ENCODE assay signal across 19 cellular contexts in the genomic region with DNA sequence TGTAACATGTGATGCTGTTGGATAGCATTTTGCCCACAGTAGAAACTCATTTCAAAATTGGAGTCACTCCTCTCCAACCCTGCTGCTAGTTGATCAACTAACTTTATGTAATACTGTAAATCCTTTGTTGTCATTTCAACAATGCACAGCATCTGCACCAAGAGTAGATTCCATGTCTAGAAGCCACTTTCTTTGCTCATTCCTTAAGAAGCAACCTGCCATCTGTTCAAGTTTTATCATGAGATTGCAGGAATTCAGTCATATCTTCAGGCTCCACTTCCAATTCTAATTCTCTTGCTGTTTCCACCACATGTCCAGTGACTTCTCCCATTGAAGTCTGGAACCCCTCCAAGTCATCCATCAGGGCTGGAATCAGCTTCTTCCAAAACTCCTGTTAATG. TPM values are rescaled to one million over a fixed set of nuclear protein-coding genes. Genes with fewer than 3 reads are reported as not detected.
DNase-seq lines count a peak whose midpoint lies in the region; ATAC-seq and TF ChIP-seq lines count a peak whose summit lies in the region.
"Had no signal": no experiment of that assay in that cellular context is flagged by ENCODE, and none has a peak within 500 bp of the region (broad histone marks: within the 10 kb centered on the region; RNA-seq: fewer than 3 reads in every experiment).

No MANE protein-coding gene starts in this region.

- H3K4me1 ChIP-seq in Karpas-422 (ENCODE audit: low read length) (peaks cover 75% of the 10 kb centered on the region), A673 (ENCODE audit: insufficient read depth, low read length, poor library complexity, severe bottlenecking) (peaks cover 38% of the 10 kb centered on the region)

- POLR2A ChIA-PET in CD4-positive, alpha-beta T cell (lab: Charles Lee) = interaction anchor here (1.1 to 1.6 kb wide), 2 partner anchors 10 to 37 kb away, joined by 3 read pairs; no protein-coding TSS in a partner anchor
- POLR2A ChIA-PET in A673 (lab: Charles Lee; ENCODE audit: low non-redundant PET) = no interaction called here

- peak overlapping the region; percentile 5 for H3K4me3 Mint-ChIP-seq in CD4-positive, alpha-beta T cell

- no peaks in the 10 kb centered on the region for H3K36me3 Mint-ChIP-seq in CD4-positive, alpha-beta T cell (ENCODE audit: low read depth)

- H3K36me3 ChIP-seq in Karpas-422 (ENCODE audit: insufficient read depth, low read length) = no peaks in the 10 kb centered on the region
- no peaks in the 10 kb centered on the region for H3K36me3 ChIP-seq in A673 (ENCODE audit: insufficient read depth, low read length, poor library complexity, severe bottlenecking)
- H3K36me3 ChIP-seq: BLaER1 had no signal

- H4K20me1 ChIP-seq in Karpas-422 (ENCODE audit: insufficient read depth, low read depth, low read length) = no peaks in the 10 kb centered on the region; the same call in 1 of the 2 replicates

- intact Hi-C loops in CD4-positive, alpha-beta T cell (cut with DNase I, micrococcal nuclease) = loop anchor here in 1 of 2 experiments (10.0 kb wide), 1 partner anchor 52 kb away; no protein-coding TSS in a partner anchor
- intact Hi-C loops in A673 (cut with micrococcal nuclease; ENCODE audit: unreplicated experiment) = no loop called here

- H3K9me2 ChIP-seq in Karpas-422 (replicated peaks; ENCODE audit: insufficient read depth, low read length) = no peaks in the 10 kb centered on the region

- no peaks in the 10 kb centered on the region for H3K27me3 ChIP-seq in CD4-positive, alpha-beta T cell (ENCODE audit: control insufficient read depth, insufficient read depth, low read length)
- H3K27me3 ChIP-seq in Karpas-422 (ENCODE audit: low read length) = no peaks in the 10 kb centered on the region
- no peaks in the 10 kb centered on the region for H3K27me3 ChIP-seq in A673 (replicated peaks; ENCODE audit: insufficient read depth, low read depth, low read length, poor library complexity)
- H3K27me3 ChIP-seq: BLaER1 had no signal

- H3K9ac ChIP-seq in Karpas-422 (ENCODE audit: low read length) = no peak overlapping the region
- H3K9ac ChIP-seq: BLaER1, KMS-11 had no signal

- no peak overlapping the region for H3K27ac Mint-ChIP-seq in CD4-positive, alpha-beta T cell

- H3K79me2 ChIP-seq in Karpas-422 (ENCODE audit: low read length) = peaks cover 98% of the 10 kb centered on the region

- peak; percentile 35 for DNase-seq in AG10803 (ENCODE audit: low read depth)
- no peak for DNase-seq in CD4-positive, alpha-beta T cell
- DNase-seq in Karpas-422 = no peak
- DNase-seq in fibroblast of the aortic adventitia (ENCODE audit: low read depth) = peak; percentile 28
- no peak for DNase-seq in HPDE6-E6E7 (ENCODE audit: extremely low spot score)
- no peak for DNase-seq in NCI-H1436 treated with DMSO at 0.1 percent for 48 hours (lab: John Stamatoyannopoulos, UW)
- DNase-seq in A673 (ENCODE audit: low spot score) = no peak
- DNase-seq: Calu3; CD8-positive, alpha-beta memory T cell; DMS79; IMR-90; NCI-H1105; NCI-H2081; NCI-H526 treated with DMSO at 0.1 percent for 48 hours; Right ventricle myocardium superior had no signal

- TF ChIP-seq CTCF in AG10803 (conservative IDR thresholded peaks at IDR 0.05; ENCODE audit: low read length) (no peak), fibroblast of the aortic adventitia (IDR thresholded peaks at IDR 0.05; ENCODE audit: insufficient read depth, low read length) (no peak), A673 (conservative IDR thresholded peaks at IDR 0.05; ENCODE audit: low read depth, low read length) (no peak)
- TF ChIP-seq CTCF in CD4-positive, alpha-beta T cell (IDR thresholded peaks at IDR 0.05) = no peak

- H3K27ac ChIP-seq in CD4-positive, alpha-beta T cell (ENCODE audit: low read depth, low read length) = no peak overlapping the region
- H3K27ac ChIP-seq in Karpas-422 (ENCODE audit: low read length) = peak overlapping the region; percentile 17; the same call in 1 of the 2 replicates
- no peak overlapping the region for H3K27ac ChIP-seq in A673 (ENCODE audit: low read depth, low read length, poor library complexity, severe bottlenecking)
- H3K27ac ChIP-seq: BLaER1, KMS-11, SK-N-MC had no signal

- CTCF ChIA-PET in CD4-positive, alpha-beta T cell (lab: Charles Lee) = interaction anchor here (0.9 kb wide), 1 partner anchor 17 kb away, joined by 3 read pairs; no protein-coding TSS in a partner anchor
- CTCF ChIA-PET in A673 (lab: Charles Lee) = no interaction called here

- BruUV-seq in A673 (replicated peaks; lab: Mats Ljungman, UMichigan) = no TSS peak

- no peaks in the 10 kb centered on the region for H3K27me3 Mint-ChIP-seq in CD4-positive, alpha-beta T cell
- H3K27me3 Mint-ChIP-seq: CD8-positive, alpha-beta memory T cell had no signal

- H3K4me3 ChIP-seq in AG10803 (ENCODE audit: low read length) (no peak overlapping the region), Karpas-422 (ENCODE audit: low read length) (no peak overlapping the region), fibroblast of the aortic adventitia (ENCODE audit: low read depth, low read length) (no peak overlapping the region), A673 (ENCODE audit: low read depth, low read length, poor library complexity, severe bottlenecking) (no peak overlapping the region)
- H3K4me3 ChIP-seq: BLaER1, SK-N-MC had no signal

- ATAC-seq in CD4-positive, alpha-beta T cell (ENCODE audit: poor library complexity) = no peak
- ATAC-seq: HCT116 had no signal

- H3K4me1 Mint-ChIP-seq in CD4-positive, alpha-beta T cell (ENCODE audit: low read depth) = peaks cover 85% of the 10 kb centered on the region

- H3K9me3 ChIP-seq in CD4-positive, alpha-beta T cell (ENCODE audit: control insufficient read depth, low read length) = no peaks in the 10 kb centered on the region
- H3K9me3 ChIP-seq in Karpas-422 (ENCODE audit: low read length) (no peaks in the 10 kb centered on the region), A673 (ENCODE audit: low read depth, low read length, poor library complexity, severe bottlenecking) (no peaks in the 10 kb centered on the region)

- no peaks in the 10 kb centered on the region for H3K9me3 Mint-ChIP-seq in CD4-positive, alpha-beta T cell
- H3K9me3 Mint-ChIP-seq: CD8-positive, alpha-beta memory T cell had no signal

- H3K4me2 ChIP-seq in Karpas-422 (ENCODE audit: low read depth, low read length, poor library complexity, severe bottlenecking) = no peak overlapping the region
- H3K4me2 ChIP-seq: BLaER1, KMS-11 had no signal

- H2AFZ ChIP-seq in Karpas-422 (ENCODE audit: low read length) = no peak overlapping the region

RNA-seq across cellular contexts. Expression of a gene that starts 42.9 kb away (rescaled TPM):
- total RNA-seq in CD4-positive, alpha-beta T cell = 100 to 1,000 TPM; 282 to 304 TPM
- 156 and 166 TPM in 2 replicates for total RNA-seq in Karpas-422 (2014; rRNA removed; shearing (Covaris generic); ENCODE audit: low replicate concordance)
- total RNA-seq in fibroblast of the aortic adventitia (ENCODE audit: low replicate concordance) (87.7 and 89.9 TPM in 2 replicates), A673 (2021) (53.3 and 54.5 TPM in 2 replicates)

Comparison
In these comparisons a context has a peak if more than half of its experiments do, and no peak if none do; other contexts are left out.
1. DNase-seq: peak in AG10803 (single experiment) and fibroblast of the aortic adventitia (single experiment); none in CD4-positive, alpha-beta T cell (0 of 10), Karpas-422 (single experiment), HPDE6-E6E7 (single experiment), NCI-H1436 treated with DMSO at 0.1 percent for 48 hours (single experiment) and A673 (single experiment).